ENCODE assay signal across 9 cellular contexts in genomic region chr1:46535063-46535462, GRCh38. TPM values are rescaled to one million over a fixed set of nuclear protein-coding genes. Genes with fewer than 3 reads are reported as not detected.
DNase-seq lines count a peak whose midpoint lies in the region; TF ChIP-seq lines count a peak whose summit lies in the region.
"Had no signal": no experiment of that assay in that cellular context is flagged by ENCODE, and none has a peak within 500 bp of the region (broad histone marks: within the 10 kb centered on the region; RNA-seq: fewer than 3 reads in every experiment).

No MANE protein-coding gene starts in this region.

- TF ChIP-seq CTCF in WERI-Rb-1 (IDR thresholded peaks at IDR 0.05; ENCODE audit: low read depth, low read length) (peak; percentile 88), lower leg skin (IDR thresholded peaks at IDR 0.05) (no peak)

- TF ChIP-seq POLR2A in lower leg skin (IDR thresholded peaks at IDR 0.05), result no peak

- no peak overlapping the region for H3K27ac ChIP-seq in WERI-Rb-1

- DNase-seq in COLO829 (ENCODE audit: low spot score) (peak; percentile 29), HCEC 1CT (peak; percentile 35), WERI-Rb-1 (peak; percentile 72), left kidney (ENCODE audit: low read depth, low spot score) (peak; percentile 42), NCI-H2227 treated with DMSO at 0.1 percent for 48 hours (lab: John Stamatoyannopoulos, UW) (no peak), lower leg skin (ENCODE audit: low spot score in 2 of 2) (no peak), germinal center (ENCODE audit: low spot score) (no peak), GM03348 (ENCODE audit: low spot score) (no peak)

- H3K27me3 ChIP-seq in WERI-Rb-1 (ENCODE audit: insufficient read depth, low read depth, severe bottlenecking), result no peaks in the 10 kb centered on the region

- H3K4me3 ChIP-seq in WERI-Rb-1 (ENCODE audit: low read depth, low read length) (no peak overlapping the region), lower leg skin (ENCODE audit: low read depth, poor library complexity, severe bottlenecking) (no peak overlapping the region)

- H3K36me3 ChIP-seq in WERI-Rb-1, result no peaks in the 10 kb centered on the region

- no peaks in the 10 kb centered on the region for H3K9me3 ChIP-seq in WERI-Rb-1 (ENCODE audit: severe bottlenecking)

- 62 to 72% methylated on average over 2 of the region's 2 CpGs for WGBS in lower leg skin, 2 donors

- intact Hi-C loops in lower leg skin (cut with DNase I; ENCODE audit: low total_unique reads), result loop anchor here (10.0 kb wide), 1 partner anchor 190 kb away; no protein-coding TSS in a partner anchor

RNA-seq across cellular contexts. Expression of gene KNCN, which starts 16.4 kb away (rescaled TPM):
- total RNA-seq in lower leg skin, result not detected
- total RNA-seq: sciatic nerve had no signal

RNA-seq across cellular contexts. Expression of gene DMBX1, which starts 45.4 kb away (rescaled TPM):
- total RNA-seq in lower leg skin, result under 1 TPM in 3 of 4 donors, not detected in 1; 0.12 to 0.51 (median 0.42) TPM

Comparison
In these comparisons a context has a peak if more than half of its experiments do, and no peak if none do; other contexts are left out.
1. DNase-seq: peak in COLO829 (single experiment), HCEC 1CT (single experiment), WERI-Rb-1 (single experiment) and left kidney (single experiment); none in NCI-H2227 treated with DMSO at 0.1 percent for 48 hours (single experiment), lower leg skin (0 of 2), germinal center (single experiment) and GM03348 (single experiment).